ENCODE assay signal across 8 cellular contexts in genomic region chr9:128456613-128457061, GRCh38. TPM values are rescaled to one million over a fixed set of nuclear protein-coding genes. Genes with fewer than 3 reads are reported as not detected.
DNase-seq lines count a peak whose midpoint lies in the region; ATAC-seq, FAIRE-seq and TF ChIP-seq lines count a peak whose summit lies in the region.

No MANE protein-coding gene starts in this region.

- H3K27me3 Mint-ChIP-seq in CD4-positive, CD25-positive, alpha-beta regulatory T cell: peaks cover 8% of the 10 kb centered on the region

- H3K27me3 ChIP-seq in CD4-positive, CD25-positive, alpha-beta regulatory T cell (ENCODE audit: control insufficient read depth, insufficient read depth, low read length): no peaks in the 10 kb centered on the region
- no peaks in the 10 kb centered on the region for H3K27me3 ChIP-seq in endothelial cell of umbilical vein (ENCODE audit: control insufficient read depth in 2 of 2, insufficient read depth in 2 of 2, low read length in 2 of 2)

- TF ChIP-seq CTCF in endothelial cell of umbilical vein (IDR thresholded peaks at IDR 0.05; ENCODE audit: extremely low read depth in 1 of 2, insufficient read depth in 1 of 2, low read depth in 1 of 2, low read length in 2 of 2) (no peak), mucosa of descending colon (IDR thresholded peaks at IDR 0.05) (no peak)

- CTCF ChIA-PET in endothelial cell of umbilical vein (lab: Charles Lee): interaction anchor here (2.4 kb wide), 1 partner anchor 18 kb away, joined by 10 read pairs; no protein-coding TSS in a partner anchor

- H3K4me1 ChIP-seq in CD4-positive, CD25-positive, alpha-beta regulatory T cell (ENCODE audit: control insufficient read depth, insufficient read depth, low read length, poor library complexity, severe bottlenecking): peaks cover 15% of the 10 kb centered on the region
- H3K4me1 ChIP-seq in endothelial cell of umbilical vein (ENCODE audit: control insufficient read depth, extremely low read depth, insufficient read depth, low read length): peaks cover 7% of the 10 kb centered on the region
- H3K4me1 ChIP-seq in mucosa of descending colon (ENCODE audit: low read depth): peaks cover 4% of the 10 kb centered on the region

- peak; percentile 58 to 78 (median 65) for DNase-seq in CD4-positive, CD25-positive, alpha-beta regulatory T cell
- DNase-seq in HK-2 (ENCODE audit: unreplicated experiment): peak; percentile 74
- DNase-seq in NOMO-1 treated with DMSO at 0.1 percent for 48 hours (lab: John Stamatoyannopoulos, UW; ENCODE audit: unreplicated experiment): peak; percentile 77
- DNase-seq in activated CD8-positive, alpha-beta memory T cell treated with anti-CD3 and anti-CD28 coated beads, Interleukin-2, amount 50 U/mL, for 1 hour (ENCODE audit: extremely low read depth): peak; percentile 22
- DNase-seq in endothelial cell of umbilical vein (ENCODE audit: low read depth, low spot score): peak; percentile 65
- DNase-seq in mucosa of descending colon: peak; percentile 74 to 77 (median 76)
- DNase-seq in stimulated activated CD8-positive, alpha-beta memory T cell treated with anti-CD3 and anti-CD28 coated beads, Interleukin-2, amount 100 ng/mL, for 1 hour (ENCODE audit: low read depth in 2 of 2): peak; percentile 24 to 45

- H3K36me3 ChIP-seq in CD4-positive, CD25-positive, alpha-beta regulatory T cell (ENCODE audit: control insufficient read depth, insufficient read depth, low read length): peaks cover 17% of the 10 kb centered on the region
- peaks cover 0 to 13% of the 10 kb centered on the region in 2 experiments for H3K36me3 ChIP-seq in endothelial cell of umbilical vein (ENCODE audit: control insufficient read depth in 2 of 2, extremely low read depth in 1 of 2, insufficient read depth in 2 of 2, low read length in 2 of 2)
- no peaks in the 10 kb centered on the region for H3K36me3 ChIP-seq in mucosa of descending colon (ENCODE audit: low read depth)

- intact Hi-C loops in endothelial cell of umbilical vein (cut with micrococcal nuclease): loop anchor here (1.0 to 2.0 kb wide), 5 partner anchors 18 to 96 kb away; partner anchors contain the start of genes GLE1, SPTAN1 and URM1
- intact Hi-C loops in mucosa of descending colon (cut with DNase I, micrococcal nuclease): no loop called here

- ATAC-seq in CD4-positive, CD25-positive, alpha-beta regulatory T cell (ENCODE audit: low read depth in 2 of 2): peak; percentile 37 to 50
- peak; percentile 56 for ATAC-seq in GM19452 (IDR thresholded peaks at IDR 0.05; ENCODE audit: unreplicated experiment)
- peak; percentile 78 for ATAC-seq in mucosa of descending colon

- peak overlapping the region; percentile 26 for H3K4me3 ChIP-seq in CD4-positive, CD25-positive, alpha-beta regulatory T cell (ENCODE audit: low read depth, low read length)
- H3K4me3 ChIP-seq in endothelial cell of umbilical vein (replicated peaks in 1 of 3; ENCODE audit: insufficient read depth in 1 of 3, low read depth in 1 of 3, low read length in 3 of 3) (peak overlapping the region; percentile 50 to 66 (median 55)), mucosa of descending colon (peak overlapping the region; percentile 90)

- peaks cover 4 to 27% (median 15%) of the 10 kb centered on the region in 4 donors for H3K4me1 Mint-ChIP-seq in CD4-positive, CD25-positive, alpha-beta regulatory T cell

- BruUV-seq in endothelial cell of umbilical vein (replicated peaks; lab: Mats Ljungman, UMichigan): no TSS peak

- peak overlapping the region; percentile 90 to 96 (median 94) for H3K4me3 Mint-ChIP-seq in CD4-positive, CD25-positive, alpha-beta regulatory T cell

- H3K27ac Mint-ChIP-seq in CD4-positive, CD25-positive, alpha-beta regulatory T cell: peak overlapping the region; percentile 86 to 92 (median 90)

- H3K9ac ChIP-seq in endothelial cell of umbilical vein (replicated peaks; ENCODE audit: extremely low read depth, insufficient read depth, low read length): peak overlapping the region; percentile 70

- TF ChIP-seq POLR2A in endothelial cell of umbilical vein (IDR thresholded peaks at IDR 0.05; ENCODE audit: low read depth, low read length): no peak

- FAIRE-seq in endothelial cell of umbilical vein (lab: Jason Lieb, UNC): peak; percentile 89

- H3K9me3 Mint-ChIP-seq in CD4-positive, CD25-positive, alpha-beta regulatory T cell: peaks cover 0 to 2% (median 0%) of the 10 kb centered on the region in 7 donors

- no peaks in the 10 kb centered on the region for H3K9me1 ChIP-seq in endothelial cell of umbilical vein (replicated peaks; ENCODE audit: control insufficient read depth, extremely low read depth, insufficient read depth, low read length)

- H2AFZ ChIP-seq in endothelial cell of umbilical vein (ENCODE audit: low read depth, low read length): peak overlapping the region; percentile 66

- H4K20me1 ChIP-seq in endothelial cell of umbilical vein (replicated peaks; ENCODE audit: control insufficient read depth, extremely low read depth, insufficient read depth, low read length): no peaks in the 10 kb centered on the region

- peak overlapping the region; percentile 40 for H3K4me2 ChIP-seq in endothelial cell of umbilical vein (ENCODE audit: insufficient read depth, low read length)

- POLR2A ChIA-PET in endothelial cell of umbilical vein (lab: Charles Lee): no interaction called here

- H3K36me3 Mint-ChIP-seq in CD4-positive, CD25-positive, alpha-beta regulatory T cell: peaks cover 25% of the 10 kb centered on the region

- peaks cover 9% of the 10 kb centered on the region for H3K79me2 ChIP-seq in endothelial cell of umbilical vein (ENCODE audit: control insufficient read depth, insufficient read depth, low read length)

- dilution Hi-C loops in endothelial cell of umbilical vein (cut with MboI; ENCODE audit: extremely low pct_ligation_motif_present, low sequenced_read_pairs): no loop called here

- no peaks in the 10 kb centered on the region for H3K9me3 ChIP-seq in CD4-positive, CD25-positive, alpha-beta regulatory T cell (ENCODE audit: control insufficient read depth in 2 of 2, low read length in 2 of 2)
- no peaks in the 10 kb centered on the region for H3K9me3 ChIP-seq in endothelial cell of umbilical vein (replicated peaks; ENCODE audit: control insufficient read depth, insufficient read depth, low read length)
- no peaks in the 10 kb centered on the region for H3K9me3 ChIP-seq in mucosa of descending colon

- peak overlapping the region; percentile 90 for H3K27ac ChIP-seq in CD4-positive, CD25-positive, alpha-beta regulatory T cell (ENCODE audit: insufficient read depth, low read length, poor library complexity, severe bottlenecking)
- peak overlapping the region; percentile 64 for H3K27ac ChIP-seq in endothelial cell of umbilical vein (ENCODE audit: insufficient read depth, low read depth, low read length)

TF ChIP-seq in endothelial cell of umbilical vein, 7 proteins besides CTCF, POLR2A, EP300 and RAD21 (continues in another document):
- no peak for TF ChIP-seq GATA2 (IDR thresholded peaks at IDR 0.05; ENCODE audit: insufficient read depth, insufficient read length, low read depth, low read length)
- no peak for TF ChIP-seq FOS (IDR thresholded peaks at IDR 0.05; ENCODE audit: borderline replicate concordance, insufficient read depth, low read length)
- TF ChIP-seq JUN (IDR thresholded peaks at IDR 0.05; ENCODE audit: borderline replicate concordance, insufficient read depth, insufficient read length, low read depth): no peak
- TF ChIP-seq EZH2 (IDR thresholded peaks at IDR 0.05; ENCODE audit: borderline replicate concordance, low read depth, low read length, severe bottlenecking): no peak

RNA-seq across cellular contexts. Expression of gene ODF2, which starts 0.8 kb away (rescaled TPM):
- 31.9 TPM for total RNA-seq in CD4-positive, CD25-positive, alpha-beta regulatory T cell
- polyA plus RNA-seq in CD4-positive, CD25-positive, alpha-beta regulatory T cell: 10 to 100 TPM; 12.9 to 19.8 (median 13.8) TPM
- 49.5 and 50.5 TPM in 2 replicates for total RNA-seq in endothelial cell of umbilical vein
- 12.8 and 16.7 TPM in 2 replicates for polyA plus RNA-seq in endothelial cell of umbilical vein
- 19.7 and 22.8 TPM in 2 replicates for polyA plus RNA-seq in endothelial cell of umbilical vein (2011; cell fraction: cytosol; rRNA removed)
- polyA plus RNA-seq in endothelial cell of umbilical vein (2011; cell fraction: nucleus; rRNA removed): 146 and 163 TPM in 2 replicates
- 34.7 and 35.5 TPM in 2 replicates for polyA plus RNA-seq in endothelial cell of umbilical vein (2012)
- 14.0 and 16.3 TPM in 2 replicates for polyA minus RNA-seq in endothelial cell of umbilical vein
- 9.5 TPM for polyA minus RNA-seq in endothelial cell of umbilical vein (2011; cell fraction: cytosol; rRNA and poly(A)+ RNA removed)
- 19.2 and 23.2 TPM in 2 replicates for polyA minus RNA-seq in endothelial cell of umbilical vein (2011; cell fraction: nucleus; rRNA and poly(A)+ RNA removed)
- 10 to 100 TPM; 17.1 to 26.1 (median 19.4) TPM for total RNA-seq in mucosa of descending colon

RNA-seq across cellular contexts. Expression of gene CERCAM, which starts 36.0 kb away (rescaled TPM):
- total RNA-seq in CD4-positive, CD25-positive, alpha-beta regulatory T cell: 0.12 TPM
- polyA plus RNA-seq in CD4-positive, CD25-positive, alpha-beta regulatory T cell: not detected
- total RNA-seq in endothelial cell of umbilical vein (46.8 and 47.9 TPM in 2 replicates), mucosa of descending colon (10 to 100 TPM in 2 of 3 donors, 1 to 10 TPM in 1; 4.1 to 20.9 (median 11.5) TPM)
- 77.8 and 105 TPM in 2 replicates for polyA plus RNA-seq in endothelial cell of umbilical vein
- 45.9 and 60.0 TPM in 2 replicates for polyA plus RNA-seq in endothelial cell of umbilical vein (2011; cell fraction: cytosol; rRNA removed)
- 37.7 and 43.2 TPM in 2 replicates for polyA plus RNA-seq in endothelial cell of umbilical vein (2011; cell fraction: nucleus; rRNA removed)
- polyA plus RNA-seq in endothelial cell of umbilical vein (2012): 32.0 and 64.3 TPM in 2 replicates
- 31.3 and 32.9 TPM in 2 replicates for polyA minus RNA-seq in endothelial cell of umbilical vein
- polyA minus RNA-seq in endothelial cell of umbilical vein (2011; cell fraction: cytosol; rRNA and poly(A)+ RNA removed): not detected
- polyA minus RNA-seq in endothelial cell of umbilical vein (2011; cell fraction: nucleus; rRNA and poly(A)+ RNA removed): 10.1 and 15.7 TPM in 2 replicates

RNA-seq across cellular contexts. Expression of gene GLE1, which starts 47.9 kb away (rescaled TPM):
- total RNA-seq in CD4-positive, CD25-positive, alpha-beta regulatory T cell: 16.7 TPM
- polyA plus RNA-seq in CD4-positive, CD25-positive, alpha-beta regulatory T cell: 10 to 100 TPM; 24.9 to 34.1 (median 31.5) TPM
- total RNA-seq in endothelial cell of umbilical vein (20.5 and 22.6 TPM in 2 replicates), mucosa of descending colon (10 to 100 TPM; 25.7 to 35.0 (median 28.0) TPM)
- polyA plus RNA-seq in endothelial cell of umbilical vein: 12.2 and 13.0 TPM in 2 replicates
- 15.0 and 15.6 TPM in 2 replicates for polyA plus RNA-seq in endothelial cell of umbilical vein (2011; cell fraction: cytosol; rRNA removed)
- polyA plus RNA-seq in endothelial cell of umbilical vein (2011; cell fraction: nucleus; rRNA removed): 19.0 and 21.0 TPM in 2 replicates
- 13.8 and 19.3 TPM in 2 replicates for polyA plus RNA-seq in endothelial cell of umbilical vein (2012)
- polyA minus RNA-seq in endothelial cell of umbilical vein: 22.7 and 25.7 TPM in 2 replicates
- polyA minus RNA-seq in endothelial cell of umbilical vein (2011; cell fraction: cytosol; rRNA and poly(A)+ RNA removed): 66.6 TPM
- 6.4 and 10.0 TPM in 2 replicates for polyA minus RNA-seq in endothelial cell of umbilical vein (2011; cell fraction: nucleus; rRNA and poly(A)+ RNA removed)

Comparison
In these comparisons a context has a peak if more than half of its experiments do, and no peak if none do; other contexts are left out.
1. Peak in every context shown above with its lines: DNase-seq, ATAC-seq, H3K4me3 ChIP-seq and H3K27ac ChIP-seq.
2. DNase-seq: peak in every context shown above with its lines; median percentile 77 in NOMO-1 treated with DMSO at 0.1 percent for 48 hours; 76 in mucosa of descending colon; 74 in HK-2; 65 in CD4-positive, CD25-positive, alpha-beta regulatory T cell; 65 in endothelial cell of umbilical vein; 34 in stimulated activated CD8-positive, alpha-beta memory T cell treated with anti-CD3 and anti-CD28 coated beads, Interleukin-2, amount 100 ng/mL, for 1 hour; 22 in activated CD8-positive, alpha-beta memory T cell treated with anti-CD3 and anti-CD28 coated beads, Interleukin-2, amount 50 U/mL, for 1 hour.
3. H3K4me3 ChIP-seq: peak in every context shown above with its lines; median percentile 90 in mucosa of descending colon; 55 in endothelial cell of umbilical vein; 26 in CD4-positive, CD25-positive, alpha-beta regulatory T cell.